In genomic region chr22:17870408-17870807, GRCh38 we compare ENCODE assay signal across 21 cellular contexts.
DNase-seq lines count a peak whose midpoint lies in the region; ATAC-seq and TF ChIP-seq lines count a peak whose summit lies in the region.
"Had no signal": no experiment of that assay in that cellular context is flagged by ENCODE, and none has a peak within 500 bp of the region (broad histone marks: within the 10 kb centered on the region; RNA-seq: fewer than 3 reads in every experiment).

No MANE protein-coding gene starts in this region.

- no peak overlapping the region for H3K4ac ChIP-seq in IMR-90 (ENCODE audit: low read depth, low read length)

- TF ChIP-seq POLR2A in IMR-90 (IDR thresholded peaks at IDR 0.05; ENCODE audit: low read depth, low read length) (no peak), Peyer's patch (IDR thresholded peaks at IDR 0.05) (peak in 1 of 2 donors; percentile 7), gastrocnemius medialis (IDR thresholded peaks at IDR 0.05) (no peak)

- in situ Hi-C loops in IMR-90 (cut with MboI; ENCODE audit: low sequenced_read_pairs) (no loop called here), gastrocnemius medialis (cut with MboI; ENCODE audit: low sequenced_read_pairs in 4 of 4) (no loop called here)

- H3K9me3 ChIP-seq in IMR-90 (ENCODE audit: control insufficient read depth, insufficient read depth, low read length) (no peaks in the 10 kb centered on the region), Peyer's patch (no peaks in the 10 kb centered on the region), hepatocyte (ENCODE audit: low read depth) (no peaks in the 10 kb centered on the region), gastrocnemius medialis (no peaks in the 10 kb centered on the region)
- H3K9me3 ChIP-seq: ovary, right lobe of liver, SJSA1 had no signal

- no peak overlapping the region for H3K9ac ChIP-seq in IMR-90 (ENCODE audit: low read depth, low read length)

- 100% methylated on average over 1 of the region's 8 CpGs; no CpG with 5 or more reads in 1 of the 2 experiments for WGBS in IMR-90 (ENCODE audit: extremely low coverage in 2 of 2, insufficient read length in 1 of 2), 2 experiments
- WGBS in hepatocyte (ENCODE audit: low lambda C conversion rate, missing lambda C conversion rate) = 72% methylated on average over 8 of the region's 8 CpGs

- H2BK120ac ChIP-seq in IMR-90 (ENCODE audit: low read depth, low read length) = no peak overlapping the region

- no peak overlapping the region for H4K8ac ChIP-seq in IMR-90 (ENCODE audit: low read depth in 2 of 2, low read length in 2 of 2)

- H4K5ac ChIP-seq in IMR-90 (ENCODE audit: low read depth, low read length) = no peak overlapping the region

- H3K36me3 ChIP-seq in IMR-90 (ENCODE audit: control insufficient read depth, insufficient read depth, low read length) = peaks cover 56% of the 10 kb centered on the region
- H3K36me3 ChIP-seq in Peyer's patch = peaks cover 0 to 58% (median 0%) of the 10 kb centered on the region in 3 donors
- H3K36me3 ChIP-seq in hepatocyte (replicated peaks; ENCODE audit: insufficient read depth, low read depth) = no peaks in the 10 kb centered on the region
- peaks cover 0 to 27% of the 10 kb centered on the region in 2 donors for H3K36me3 ChIP-seq in gastrocnemius medialis
- H3K36me3 ChIP-seq: ovary had no signal

- H3K18ac ChIP-seq in IMR-90 (ENCODE audit: low read depth, low read length) = no peak overlapping the region

- TF ChIP-seq CTCF in IMR-90 (conservative IDR thresholded peaks at IDR 0.05; ENCODE audit: low read depth, low read length) (no peak), Peyer's patch (IDR thresholded peaks at IDR 0.05) (no peak), hepatocyte (IDR thresholded peaks at IDR 0.05; ENCODE audit: poor library complexity) (no peak), gastrocnemius medialis (IDR thresholded peaks at IDR 0.05 in 4 of 5, conservative IDR thresholded peaks at IDR 0.05 in 1 of 5) (no peak)

- no peak overlapping the region for H2AFZ ChIP-seq in IMR-90 (replicated peaks; ENCODE audit: low read length, poor library complexity)
- H2AFZ ChIP-seq in hepatocyte = no peak overlapping the region

- no peaks in the 10 kb centered on the region for H3K27me3 ChIP-seq in IMR-90 (ENCODE audit: control insufficient read depth, insufficient read depth, low read length)
- H3K27me3 ChIP-seq in Peyer's patch = no peaks in the 10 kb centered on the region
- no peaks in the 10 kb centered on the region for H3K27me3 ChIP-seq in hepatocyte
- no peaks in the 10 kb centered on the region for H3K27me3 ChIP-seq in gastrocnemius medialis
- H3K27me3 ChIP-seq: ovary, right lobe of liver, SJSA1 had no signal

- H3K9me2 ChIP-seq in hepatocyte (replicated peaks; ENCODE audit: insufficient read depth) = no peaks in the 10 kb centered on the region

- H3K14ac ChIP-seq in IMR-90 (replicated peaks; ENCODE audit: low read depth, low read length) = no peak overlapping the region

- dilution Hi-C loops in IMR-90 (cut with HindIII; ENCODE audit: low sequenced_read_pairs, unreplicated experiment) = no loop called here

- H2BK15ac ChIP-seq in IMR-90 (ENCODE audit: low read depth, low read length) = no peak overlapping the region

- DNase-seq in IMR-90 (no peak), Peyer's patch (peak in 2 of 3 donors; percentile 68 to 74), hepatocyte (ENCODE audit: low spot score) (no peak), gastrocnemius medialis (no peak), dedifferentiated amniotic fluid mesenchymal stem cell (ENCODE audit: extremely low spot score) (no peak), NCI-H2081 (lab: John Stamatoyannopoulos, UW) (no peak)
- no peak for DNase-seq in stimulated activated CD8-positive, alpha-beta memory T cell treated with anti-CD3 and anti-CD28 coated beads, Interleukin-4, amount 100 ng/mL, for 48 hours
- DNase-seq: activated CD4-positive, alpha-beta T cell treated with anti-CD3 and anti-CD28 coated beads for 48 hours; CD4-positive, CD25-positive, alpha-beta regulatory T cell; effector memory CD8-positive, alpha-beta T cell; GF-D8; KG1; mesendoderm; naive thymus-derived CD8-positive, alpha-beta T cell; NCI-H1436; NK-92 treated with Interleukin-12 subunit alpha and Interleukin-12 subunit beta, amount 100 ng/mL, for 24 hours; ovary; right lobe of liver had no signal

- H3K79me1 ChIP-seq in IMR-90 (ENCODE audit: low read depth in 1 of 2, low read length in 2 of 2) = peaks cover 0 to 2% of the 10 kb centered on the region in 2 experiments; a peak in 1 of 4 replicates

- intact Hi-C loops in IMR-90 (cut with micrococcal nuclease) = no loop called here
- intact Hi-C loops in gastrocnemius medialis (cut with DNase I; ENCODE audit: low total_unique reads) = no loop called here

- H2AK5ac ChIP-seq in IMR-90 (ENCODE audit: low read depth, low read length) = no peak overlapping the region

- H3K4me3 ChIP-seq in IMR-90 (ENCODE audit: insufficient read depth, low read depth, low read length) (no peak overlapping the region), Peyer's patch (no peak overlapping the region), hepatocyte (no peak overlapping the region), gastrocnemius medialis (no peak overlapping the region)
- H3K4me3 ChIP-seq: ovary, right lobe of liver, SJSA1 had no signal

- H3K27ac ChIP-seq in IMR-90 (ENCODE audit: insufficient read depth, low read length) = no peak overlapping the region
- H3K27ac ChIP-seq in Peyer's patch = peak overlapping the region in 3 of 4 donors; percentile 70 to 91 (median 89)
- H3K27ac ChIP-seq in hepatocyte = peak overlapping the region; percentile 84
- peak overlapping the region in 3 of 4 donors; percentile 4 to 60 (median 52) for H3K27ac ChIP-seq in gastrocnemius medialis
- H3K27ac ChIP-seq: ovary, right lobe of liver, SJSA1 had no signal

- H2BK5ac ChIP-seq in IMR-90 (ENCODE audit: low read depth, low read length, poor library complexity, severe bottlenecking) = no peak overlapping the region

- no peak overlapping the region for H4K91ac ChIP-seq in IMR-90 (ENCODE audit: insufficient read depth, low read depth, low read length)

- H3K23ac ChIP-seq in IMR-90 (ENCODE audit: low read depth, low read length) = no peak overlapping the region

- no peak for ATAC-seq in IMR-90 (ENCODE audit: low read depth)
- ATAC-seq in gastrocnemius medialis = no peak
- ATAC-seq in GM21390 (IDR thresholded peaks at IDR 0.05; ENCODE audit: unreplicated experiment) = no peak
- ATAC-seq: effector memory CD8-positive, alpha-beta T cell; naive thymus-derived CD8-positive, alpha-beta T cell; Panc1; right lobe of liver had no signal

- no peaks in the 10 kb centered on the region for H3K4me1 ChIP-seq in IMR-90 (ENCODE audit: control insufficient read depth, insufficient read depth, low read length)
- H3K4me1 ChIP-seq in Peyer's patch = peaks cover 0 to 57% (median 8%) of the 10 kb centered on the region in 4 donors
- peaks cover 15% of the 10 kb centered on the region for H3K4me1 ChIP-seq in hepatocyte (ENCODE audit: insufficient read depth)
- peaks cover 20% of the 10 kb centered on the region in 2 donors for H3K4me1 ChIP-seq in gastrocnemius medialis
- H3K4me1 ChIP-seq: right lobe of liver, SJSA1 had no signal

- H3K4me2 ChIP-seq in IMR-90 (ENCODE audit: low read depth, low read length) = no peak overlapping the region
- no peak overlapping the region for H3K4me2 ChIP-seq in hepatocyte

- CTCF ChIA-PET in IMR-90 (lab: Yijun Ruan, JAX) = no interaction called here

- no peak overlapping the region for H2BK20ac ChIP-seq in IMR-90 (ENCODE audit: low read depth, low read length)

- no peaks in the 10 kb centered on the region for H4K20me1 ChIP-seq in IMR-90 (ENCODE audit: insufficient read depth, low read length)
- H4K20me1 ChIP-seq in hepatocyte (ENCODE audit: insufficient read depth, poor library complexity, severe bottlenecking) = no peaks in the 10 kb centered on the region

- H3K9me1 ChIP-seq in IMR-90 (ENCODE audit: insufficient read depth, low read length) = no peaks in the 10 kb centered on the region

- H3K79me2 ChIP-seq in hepatocyte = no peaks in the 10 kb centered on the region

- H3K56ac ChIP-seq in IMR-90 (ENCODE audit: extremely low read depth, insufficient read depth, low read length) = no peak overlapping the region

- POLR2A ChIA-PET in IMR-90 (lab: Charles Lee; ENCODE audit: unreplicated experiment) = interaction anchor here (0.6 kb wide), 1 partner anchor 32 kb away, joined by 5 read pairs; no protein-coding TSS in a partner anchor

- no TSS peak for BruUV-seq in IMR-90 (replicated peaks; lab: Mats Ljungman, UMichigan)

- TF ChIP-seq RAD21 in IMR-90 (IDR thresholded peaks at IDR 0.05; ENCODE audit: low read length) = no peak

- H2AK9ac ChIP-seq in IMR-90 (replicated peaks; ENCODE audit: low read depth, low read length, poor library complexity) = no peak overlapping the region

TF ChIP-seq in IMR-90, 13 proteins besides CTCF, POLR2A, EP300 and RAD21:
- TF ChIP-seq CEBPB (IDR thresholded peaks at IDR 0.05; ENCODE audit: low read depth, low read length) (0 out of 2 replicates have a peak, but pooled peaks have one; percentile 3), SMC3 (IDR thresholded peaks at IDR 0.05; ENCODE audit: low read depth, low read length) (no peak), CHD1 (IDR thresholded peaks at IDR 0.05; ENCODE audit: low read depth, low read length) (no peak), BHLHE40 (IDR thresholded peaks at IDR 0.05; ENCODE audit: low read depth, low read length) (no peak), NFE2L2 (IDR thresholded peaks at IDR 0.05; ENCODE audit: low read depth, low read length) (no peak), MAFK (IDR thresholded peaks at IDR 0.05; ENCODE audit: low read depth, low read length) (no peak), FOS (IDR thresholded peaks at IDR 0.05; ENCODE audit: low read depth, low read length) (no peak), MAZ (IDR thresholded peaks at IDR 0.05; ENCODE audit: borderline replicate concordance, low read depth, low read length) (no peak)

Comparison
In these comparisons a context has a peak if more than half of its experiments do, and no peak if none do; other contexts are left out.
1. DNase-seq: peak in Peyer's patch (2 of 3); none in IMR-90 (single experiment), hepatocyte (single experiment), gastrocnemius medialis (0 of 2), stimulated activated CD8-positive, alpha-beta memory T cell treated with anti-CD3 and anti-CD28 coated beads, Interleukin-4, amount 100 ng/mL, for 48 hours (single experiment), dedifferentiated amniotic fluid mesenchymal stem cell (single experiment) and NCI-H2081 (0 of 2).